14 cellular contexts compared by ENCODE assay signal in the genomic region with DNA sequence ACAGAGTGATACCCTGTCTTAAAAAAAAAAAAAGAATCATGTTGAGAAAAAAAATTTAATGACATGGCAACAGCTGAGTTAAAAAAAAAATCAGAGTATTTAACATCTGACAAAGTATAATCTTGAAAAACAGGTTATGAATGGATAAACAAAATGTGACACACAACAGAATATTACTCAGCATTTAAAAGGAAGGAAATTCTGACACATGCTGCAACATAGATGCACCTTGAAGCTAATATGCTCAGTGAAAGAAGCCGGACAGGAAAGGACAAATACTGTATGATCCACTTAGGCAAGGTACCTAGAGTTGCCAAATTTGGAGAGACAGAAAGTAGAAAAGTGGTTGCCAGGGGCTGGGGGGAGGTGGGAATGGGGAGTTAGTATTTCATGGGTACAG. TPM values are rescaled to one million over a fixed set of nuclear protein-coding genes. Genes with fewer than 3 reads are reported as not detected.
A peak's percentile ranks its signal among the peaks of the same experiment; 100 is the strongest.
DNase-seq lines count a peak whose midpoint lies in the region; ATAC-seq, FAIRE-seq and TF ChIP-seq lines count a peak whose summit lies in the region.
"Had no signal": no experiment of that assay in that cellular context is flagged by ENCODE, and none has a peak within 500 bp of the region (broad histone marks: within the 10 kb centered on the region; RNA-seq: fewer than 3 reads in every experiment).

No MANE protein-coding gene starts in this region.

- FAIRE-seq in bronchial epithelial cell (lab: Jason Lieb, UNC) (no peak), frontal cortex (lab: Jason Lieb, UNC) (no peak)

- peak; percentile 38 for ATAC-seq in foreskin keratinocyte
- no peak for ATAC-seq in HG03565 (IDR thresholded peaks at IDR 0.05; ENCODE audit: unreplicated experiment)
- no peak for ATAC-seq in lower lobe of right lung

- peak overlapping the region; percentile 88 for H3K27ac Mint-ChIP-seq in type B pancreatic cell

- H3K27me3 ChIP-seq in bronchial epithelial cell (ENCODE audit: control insufficient read depth, insufficient read depth, low read length) (no peaks in the 10 kb centered on the region), foreskin keratinocyte (no peaks in the 10 kb centered on the region), lower lobe of right lung (ENCODE audit: low read depth) (no peaks in the 10 kb centered on the region)
- H3K27me3 ChIP-seq: BLaER1 had no signal

- H3K4me3 ChIP-seq in bronchial epithelial cell (ENCODE audit: low read depth, low read length), result no peak overlapping the region
- H3K4me3 ChIP-seq in lower lobe of right lung, result no peak overlapping the region
- H3K4me3 ChIP-seq: BLaER1 had no signal

- H3K27ac ChIP-seq in foreskin keratinocyte (peak overlapping the region; percentile 14), lower lobe of right lung (no peak overlapping the region)
- H3K27ac ChIP-seq: BLaER1, RWPE1 had no signal

- no peaks in the 10 kb centered on the region for H3K36me3 Mint-ChIP-seq in type B pancreatic cell
- H3K36me3 Mint-ChIP-seq: CD8-positive, alpha-beta memory T cell had no signal

- DNase-seq in M059J (ENCODE audit: low read depth) (peak; percentile 22), bronchial epithelial cell (ENCODE audit: low read depth) (peak; percentile 97), foreskin keratinocyte (peak in 1 of 2 donors; percentile 75), type B pancreatic cell (ENCODE audit: extremely low spot score, unreplicated experiment) (no peak), frontal cortex (ENCODE audit: low spot score in 2 of 2) (no peak), lower lobe of right lung (no peak)
- DNase-seq: CD8-positive, alpha-beta memory T cell; Karpas-422; NCI-H1417; NCI-H1930; NCI-H510A had no signal

- H3K4me1 ChIP-seq in foreskin keratinocyte (peaks cover 24% of the 10 kb centered on the region), lower lobe of right lung (peaks cover 4% of the 10 kb centered on the region)

- H3K9me3 ChIP-seq in lower lobe of right lung, result no peaks in the 10 kb centered on the region
- H3K9me3 ChIP-seq: BLaER1 had no signal

- no peaks in the 10 kb centered on the region for H3K9me3 Mint-ChIP-seq in type B pancreatic cell
- H3K9me3 Mint-ChIP-seq: CD8-positive, alpha-beta memory T cell had no signal

- H3K4me3 Mint-ChIP-seq in type B pancreatic cell, result no peak overlapping the region
- H3K4me3 Mint-ChIP-seq: CD8-positive, alpha-beta memory T cell had no signal

- H3K36me3 ChIP-seq in bronchial epithelial cell (ENCODE audit: control insufficient read depth, insufficient read depth, low read length) (no peaks in the 10 kb centered on the region), lower lobe of right lung (no peaks in the 10 kb centered on the region)
- H3K36me3 ChIP-seq: BLaER1 had no signal

- H3K4me1 Mint-ChIP-seq in type B pancreatic cell (ENCODE audit: unreplicated experiment), result peaks cover 27% of the 10 kb centered on the region
- H3K4me1 Mint-ChIP-seq: CD8-positive, alpha-beta memory T cell had no signal

- intact Hi-C loops in lower lobe of right lung (cut with DNase I), result no loop called here

- no peak for TF ChIP-seq CTCF in bronchial epithelial cell (IDR thresholded peaks at IDR 0.05; ENCODE audit: insufficient read depth, low read length, severe bottlenecking)
- no peak for TF ChIP-seq CTCF in foreskin keratinocyte (conservative IDR thresholded peaks at IDR 0.05)
- no peak for TF ChIP-seq CTCF in type B pancreatic cell (conservative IDR thresholded peaks at IDR 0.05)
- TF ChIP-seq CTCF in lower lobe of right lung (IDR thresholded peaks at IDR 0.05), result no peak

- H3K27me3 Mint-ChIP-seq in type B pancreatic cell, result peaks cover 10% of the 10 kb centered on the region

RNA-seq across cellular contexts. Expression of gene EIF2B2, which starts 19.4 kb away (rescaled TPM):
- total RNA-seq in M059J (2014; rRNA removed; shearing (Covaris generic)), result 66.1 and 67.4 TPM in 2 replicates
- total RNA-seq in bronchial epithelial cell (60.6 and 83.7 TPM in 2 replicates), foreskin keratinocyte (57.8 and 65.5 TPM in 2 replicates), type B pancreatic cell (ENCODE audit: low replicate concordance) (36.5 and 45.0 TPM in 2 replicates), frontal cortex (26.5 TPM), lower lobe of right lung (30.4 TPM)
- polyA plus RNA-seq in foreskin keratinocyte, result 76.5 and 80.1 TPM in 2 replicates

RNA-seq across cellular contexts. Expression of gene PGF, which starts 27.9 kb away (rescaled TPM):
- total RNA-seq in M059J (2014; rRNA removed; shearing (Covaris generic)), result 9.3 and 11.7 TPM in 2 replicates
- total RNA-seq in bronchial epithelial cell, result 52.1 and 56.6 TPM in 2 replicates
- 28.8 and 31.5 TPM in 2 replicates for total RNA-seq in foreskin keratinocyte
- polyA plus RNA-seq in foreskin keratinocyte, result 29.1 and 31.7 TPM in 2 replicates
- total RNA-seq in type B pancreatic cell (ENCODE audit: low replicate concordance), result 8.4 and 16.8 TPM in 2 replicates
- 2.9 TPM for total RNA-seq in frontal cortex
- total RNA-seq in lower lobe of right lung, result 3.0 TPM
- polyA plus RNA-seq: CD8-positive, alpha-beta memory T cell had no signal

Comparison
In these comparisons a context has a peak if more than half of its experiments do, and no peak if none do; other contexts are left out.
1. DNase-seq: peak in M059J (single experiment) and bronchial epithelial cell (single experiment); none in type B pancreatic cell (single experiment), frontal cortex (0 of 2) and lower lobe of right lung (single experiment).